In the genomic region with DNA sequence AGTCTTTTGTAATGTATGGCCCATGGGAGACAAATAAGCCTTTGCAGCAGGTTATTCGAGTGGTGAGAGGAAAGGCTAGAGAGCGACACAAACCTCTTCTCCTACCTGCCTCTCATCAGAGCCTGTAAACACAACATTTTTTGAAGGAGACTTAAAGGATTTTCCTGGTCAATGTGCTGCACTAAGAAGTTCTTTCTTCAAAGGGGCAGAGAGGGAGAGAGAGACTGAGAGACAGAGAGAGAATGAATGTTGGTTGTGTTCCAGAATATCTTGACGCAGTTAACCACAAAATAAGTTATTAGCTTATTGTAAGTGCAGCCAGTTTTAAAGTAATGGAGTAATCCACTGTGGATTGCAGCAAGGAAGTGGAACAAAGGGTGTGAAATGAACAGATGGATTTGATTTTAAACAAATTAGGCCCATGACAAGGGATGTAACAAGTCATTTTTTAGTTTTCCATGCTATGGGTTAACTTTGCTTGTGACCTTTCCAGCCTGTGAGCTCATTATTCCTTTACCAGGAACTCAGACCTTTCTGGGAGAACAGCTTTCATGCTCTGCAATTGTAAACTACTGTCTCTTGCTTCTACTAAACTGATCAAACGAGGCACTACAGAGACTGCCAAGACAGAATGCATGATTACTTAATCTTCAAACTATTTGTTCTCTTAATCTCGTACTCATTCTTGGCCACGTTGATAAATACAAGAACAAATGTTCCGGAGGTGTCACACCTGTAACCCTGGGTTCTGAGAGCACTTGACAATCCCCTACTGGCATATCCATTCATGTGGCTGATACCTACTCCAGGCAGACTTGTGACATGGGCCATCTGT, we compare ENCODE assay signal across 11 cellular contexts.
DNase-seq lines count a peak whose midpoint lies in the region; ATAC-seq and TF ChIP-seq lines count a peak whose summit lies in the region.
"Had no signal": no experiment of that assay in that cellular context is flagged by ENCODE, and none has a peak within 500 bp of the region (broad histone marks: within the 10 kb centered on the region; RNA-seq: fewer than 3 reads in every experiment).

No MANE protein-coding gene starts in this region.

- no peak overlapping the region for H3K27ac ChIP-seq in lower lobe of right lung
- H3K27ac ChIP-seq in transverse colon, result peak overlapping the region in 3 of 4 donors; percentile 30 to 44 (median 40)
- H3K27ac ChIP-seq in effector memory CD4-positive, alpha-beta T cell (ENCODE audit: insufficient read depth, low read length, poor library complexity, severe bottlenecking), result no peak overlapping the region

- H3K4me3 ChIP-seq in choroid plexus epithelial cell (ENCODE audit: low read depth, low read length), result no peak overlapping the region
- H3K4me3 ChIP-seq in lower lobe of right lung, result no peak overlapping the region
- H3K4me3 ChIP-seq in transverse colon, result no peak overlapping the region
- H3K4me3 ChIP-seq in effector memory CD4-positive, alpha-beta T cell (ENCODE audit: insufficient read depth, low read depth, low read length, poor library complexity, severe bottlenecking), result no peak overlapping the region

- intact Hi-C loops in lower lobe of right lung (cut with DNase I), result no loop called here
- intact Hi-C loops in transverse colon (cut with DNase I; ENCODE audit: low total_unique reads), result no loop called here

- no peak for TF ChIP-seq POLR2A in transverse colon (IDR thresholded peaks at IDR 0.05)

- peak; percentile 83 to 84 for ATAC-seq in lower lobe of right lung

- DNase-seq in HT-29 (ENCODE audit: low spot score), result peak; percentile 44
- DNase-seq in choroid plexus epithelial cell (ENCODE audit: low read depth), result peak; percentile 79
- DNase-seq in lower lobe of right lung, result no peak
- no peak for DNase-seq in transverse colon
- DNase-seq in effector memory CD4-positive, alpha-beta T cell, result no peak
- no peak for DNase-seq in NCI-H446 treated with DMSO at 0.1 percent for 48 hours (lab: John Stamatoyannopoulos, UW)
- DNase-seq in GM19240 (ENCODE audit: insufficient read length, low spot score), result no peak
- DNase-seq in COLO668 (lab: John Stamatoyannopoulos, UW; ENCODE audit: unreplicated experiment), result no peak
- DNase-seq: activated gamma-delta T cell treated with Interleukin-2 at 50 U/mL for 16 hours; NCI-H1417 treated with DMSO at 0.1 percent for 48 hours; stimulated activated CD4-positive, alpha-beta T cell treated with anti-CD3 and anti-CD28 coated beads, Interleukin-2, amount 100 ng/mL, for 24 hours had no signal

- TF ChIP-seq CTCF in choroid plexus epithelial cell (conservative IDR thresholded peaks at IDR 0.05; ENCODE audit: low read depth, low read length) (no peak), lower lobe of right lung (IDR thresholded peaks at IDR 0.05) (no peak), transverse colon (IDR thresholded peaks at IDR 0.05) (no peak)

- H3K4me1 ChIP-seq in lower lobe of right lung, result peaks cover 19% of the 10 kb centered on the region
- H3K4me1 ChIP-seq in transverse colon, result peaks cover 0 to 13% (median 0%) of the 10 kb centered on the region in 4 donors
- H3K4me1 ChIP-seq in effector memory CD4-positive, alpha-beta T cell (ENCODE audit: control insufficient read depth, insufficient read depth, low read length, poor library complexity, severe bottlenecking), result no peaks in the 10 kb centered on the region

- H3K27me3 ChIP-seq in lower lobe of right lung (ENCODE audit: low read depth) (no peaks in the 10 kb centered on the region), transverse colon (no peaks in the 10 kb centered on the region)
- no peaks in the 10 kb centered on the region for H3K27me3 ChIP-seq in effector memory CD4-positive, alpha-beta T cell (replicated peaks; ENCODE audit: control insufficient read depth, insufficient read depth, low read length, poor library complexity, severe bottlenecking)

- WGBS in transverse colon (ENCODE audit: low coverage in 1 of 2), 2 donors, result 36 to 44% methylated on average over 7 of the region's 7 CpGs

- in situ Hi-C loops in transverse colon (cut with MboI; ENCODE audit: low pct_ligation_motif_present in 1 of 4, low pct_unique_long_range_greater_than_20kb in 1 of 4, low sequenced_read_pairs in 3 of 4), result loop anchor here in 1 of 4 donors (10.0 kb wide), 1 partner anchor 57 kb away; no protein-coding TSS in a partner anchor

- H3K36me3 ChIP-seq in lower lobe of right lung (no peaks in the 10 kb centered on the region), transverse colon (no peaks in the 10 kb centered on the region)
- no peaks in the 10 kb centered on the region for H3K36me3 ChIP-seq in effector memory CD4-positive, alpha-beta T cell (ENCODE audit: control insufficient read depth, insufficient read depth, low read length)

- no peak for TF ChIP-seq EP300 in transverse colon (IDR thresholded peaks at IDR 0.05; ENCODE audit: low read depth)

- no peaks in the 10 kb centered on the region for H3K9me3 ChIP-seq in lower lobe of right lung
- H3K9me3 ChIP-seq in transverse colon, result no peaks in the 10 kb centered on the region
- H3K9me3 ChIP-seq in effector memory CD4-positive, alpha-beta T cell (ENCODE audit: control insufficient read depth, low read length), result no peaks in the 10 kb centered on the region

Comparison
In these comparisons a context has a peak if more than half of its experiments do, and no peak if none do; other contexts are left out.
1. DNase-seq: peak in HT-29 (single experiment) and choroid plexus epithelial cell (single experiment); none in lower lobe of right lung (single experiment), transverse colon (single experiment), effector memory CD4-positive, alpha-beta T cell (0 of 3), NCI-H446 treated with DMSO at 0.1 percent for 48 hours (single experiment), GM19240 (single experiment) and COLO668 (single experiment).
2. H3K27ac ChIP-seq: peak in transverse colon (3 of 4); none in lower lobe of right lung (single experiment) and effector memory CD4-positive, alpha-beta T cell (single experiment).